18 cellular contexts compared by ENCODE assay signal in the genomic region with DNA sequence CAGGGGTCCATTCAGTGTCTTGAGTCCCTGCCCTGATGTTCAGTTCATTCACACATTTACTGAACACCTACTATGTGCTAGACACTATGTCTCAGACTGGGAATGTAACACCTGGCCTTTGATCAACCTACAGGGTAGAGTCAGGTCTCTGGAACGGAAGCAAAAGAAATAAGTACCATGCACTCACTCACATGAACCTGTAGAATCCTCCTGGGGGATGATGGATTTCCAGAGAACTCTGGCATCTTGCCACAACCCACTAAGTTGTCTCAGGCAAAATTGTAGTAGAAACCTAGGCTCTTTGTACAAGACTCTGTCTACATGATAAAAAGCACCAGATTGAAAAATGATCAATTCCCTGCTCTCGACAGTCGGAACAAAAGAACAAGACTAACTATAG. TPM values are rescaled to one million over a fixed set of nuclear protein-coding genes. Genes with fewer than 3 reads are reported as not detected.
DNase-seq lines count a peak whose midpoint lies in the region; ATAC-seq, FAIRE-seq and TF ChIP-seq lines count a peak whose summit lies in the region.
"Had no signal": no experiment of that assay in that cellular context is flagged by ENCODE, and none has a peak within 500 bp of the region (broad histone marks: within the 10 kb centered on the region; RNA-seq: fewer than 3 reads in every experiment).

No MANE protein-coding gene starts in this region.

- CTCF ChIA-PET in H1 (lab: Charles Lee; ENCODE audit: partially characterized antibody), result no interaction called here

- no peak overlapping the region for H4K8ac ChIP-seq in H1 (ENCODE audit: extremely low read depth, insufficient read depth, low read length)

- no peaks in the 10 kb centered on the region for H3K9me3 Mint-ChIP-seq in stimulated activated naive B cell treated with anti-CD40 and anti-IgM and Interleukin-4, amounts not matched to agents 10 μg/mL and 1 μg/mL and 100 μg/mL, for 72 hours
- no peaks in the 10 kb centered on the region for H3K9me3 Mint-ChIP-seq in naive thymus-derived CD8-positive, alpha-beta T cell
- H3K9me3 Mint-ChIP-seq: CD8-positive, alpha-beta T cell had no signal

- FAIRE-seq in H1 (lab: Jason Lieb, UNC), result no peak
- FAIRE-seq: A204.1, RCC 7860 had no signal

- no peaks in the 10 kb centered on the region for H3K36me3 Mint-ChIP-seq in stimulated activated naive B cell treated with anti-CD40 and anti-IgM and Interleukin-4, amounts not matched to agents 10 μg/mL and 1 μg/mL and 100 μg/mL, for 72 hours
- H3K36me3 Mint-ChIP-seq in naive thymus-derived CD8-positive, alpha-beta T cell, result no peaks in the 10 kb centered on the region
- H3K36me3 Mint-ChIP-seq: CD8-positive, alpha-beta T cell had no signal

- H2BK20ac ChIP-seq in H1 (ENCODE audit: low read length), result no peak overlapping the region

- TF ChIP-seq EP300 in H1 (IDR thresholded peaks at IDR 0.05; ENCODE audit: borderline replicate concordance in 1 of 2, low read depth in 2 of 2, low read length in 2 of 2), result no peak

- no peaks in the 10 kb centered on the region for H3K23me2 ChIP-seq in H1 (ENCODE audit: low read depth, low read length)

- no peak overlapping the region for H4K91ac ChIP-seq in H1 (replicated peaks; ENCODE audit: insufficient read length, low read length)

- ATAC-seq in right cardiac atrium, result no peak
- peak; percentile 80 to 85 for ATAC-seq in stimulated activated naive B cell treated with anti-CD40 and anti-IgM and Interleukin-4, amounts not matched to agents 10 μg/mL and 1 μg/mL and 100 μg/mL, for 72 hours (replicated peaks)
- ATAC-seq in naive thymus-derived CD8-positive, alpha-beta T cell, result no peak
- ATAC-seq: CD8-positive, alpha-beta T cell had no signal

- H3K4me3 Mint-ChIP-seq in stimulated activated naive B cell treated with anti-CD40 and anti-IgM and Interleukin-4, amounts not matched to agents 10 μg/mL and 1 μg/mL and 100 μg/mL, for 72 hours, result peak overlapping the region in 1 of 2 donors; percentile 4
- no peak overlapping the region for H3K4me3 Mint-ChIP-seq in naive thymus-derived CD8-positive, alpha-beta T cell
- H3K4me3 Mint-ChIP-seq: CD8-positive, alpha-beta T cell had no signal

- TF ChIP-seq POLR2A in H1 (IDR thresholded peaks at IDR 0.05; ENCODE audit: control extremely low read depth in 1 of 2, low read depth in 2 of 2, low read length in 2 of 2), result no peak

- H3K14ac ChIP-seq in H1 (ENCODE audit: insufficient read length), result no peak overlapping the region

- H3K4me3 ChIP-seq in left ventricle myocardium inferior (no peak overlapping the region), right cardiac atrium (ENCODE audit: low read length) (no peak overlapping the region), MM.1S (ENCODE audit: low read length) (no peak overlapping the region), H1 (ENCODE audit: extremely low read depth in 1 of 4, insufficient read depth in 2 of 4, low read depth in 3 of 4, low read length in 4 of 4) (no peak overlapping the region)
- H3K4me3 ChIP-seq: SJSA1 had no signal

- intact Hi-C loops in left ventricle myocardium inferior (cut with micrococcal nuclease) (no loop called here), right cardiac atrium (cut with DNase I) (no loop called here)

- no peak overlapping the region for H2AK5ac ChIP-seq in H1 (ENCODE audit: low read depth, low read length)

- H3K27ac Mint-ChIP-seq in stimulated activated naive B cell treated with anti-CD40 and anti-IgM and Interleukin-4, amounts not matched to agents 10 μg/mL and 1 μg/mL and 100 μg/mL, for 72 hours, result peak overlapping the region; percentile 47
- H3K27ac Mint-ChIP-seq in naive thymus-derived CD8-positive, alpha-beta T cell, result no peak overlapping the region
- H3K27ac Mint-ChIP-seq: CD8-positive, alpha-beta T cell had no signal

- H3K4me2 ChIP-seq in MM.1S (ENCODE audit: low read depth, low read length) (peak overlapping the region; percentile 44; the same call in 1 of the 2 replicates), H1 (ENCODE audit: insufficient read depth in 1 of 2, low read depth in 2 of 2, low read length in 2 of 2) (no peak overlapping the region)

- H2BK120ac ChIP-seq in H1 (replicated peaks; ENCODE audit: low read depth, low read length), result no peak overlapping the region

- no peak overlapping the region for H2BK5ac ChIP-seq in H1 (ENCODE audit: low read depth, low read length)

- H3K9ac ChIP-seq in MM.1S (ENCODE audit: low read length) (no peak overlapping the region), H1 (replicated peaks in 1 of 4; ENCODE audit: extremely low read depth in 1 of 4, low read depth in 3 of 4, low read length in 3 of 4) (no peak overlapping the region)

- DNase-seq in left ventricle myocardium inferior (no peak), right cardiac atrium (no peak), MM.1S (peak; percentile 6), H1 (ENCODE audit: low read depth in 1 of 2, low spot score in 2 of 2) (no peak), NCI-H1105 (lab: John Stamatoyannopoulos, UW) (no peak), AG08396 (ENCODE audit: low spot score) (no peak)
- DNase-seq in stimulated activated naive B cell treated with anti-CD40 and anti-IgM and Interleukin-4, amounts not matched to agents 10 μg/mL and 1 μg/mL and 100 μg/mL, for 72 hours, result peak; percentile 63
- DNase-seq in naive thymus-derived CD8-positive, alpha-beta T cell, result no peak
- DNase-seq: CD8-positive, alpha-beta T cell; GOT3; NCI-H1092; NCI-H2029 treated with DMSO at 0.1 percent for 48 hours; NCI-H446; NCI-H526 treated with DMSO at 0.1 percent for 48 hours had no signal

- no peaks in the 10 kb centered on the region for H3K36me3 ChIP-seq in left ventricle myocardium inferior
- H3K36me3 ChIP-seq in MM.1S (replicated peaks; ENCODE audit: insufficient read depth, low read length), result no peaks in the 10 kb centered on the region
- H3K36me3 ChIP-seq in H1 (ENCODE audit: control insufficient read depth in 2 of 4, insufficient read depth in 4 of 4, low read length in 3 of 4), result no peaks in the 10 kb centered on the region
- H3K36me3 ChIP-seq: SJSA1 had no signal

- POLR2A ChIA-PET in H1 (lab: Charles Lee; ENCODE audit: partially characterized antibody), result no interaction called here
- POLR2A ChIA-PET in naive thymus-derived CD8-positive, alpha-beta T cell (lab: Charles Lee), result no interaction called here

- no peak overlapping the region for H3K18ac ChIP-seq in H1 (ENCODE audit: extremely low read depth, low read length)

- WGBS in right cardiac atrium, result 92% methylated on average over 3 of the region's 3 CpGs
- 90% methylated on average over 3 of the region's 3 CpGs; no CpG with 5 or more reads in 1 of the 2 experiments for WGBS in H1 (ENCODE audit: extremely low coverage in 1 of 2, insufficient coverage in 1 of 2, insufficient read length in 1 of 2, insufficient replicate concordance in 2 of 2, low coverage in 1 of 2, low lambda C conversion rate in 2 of 2, missing lambda C conversion rate in 1 of 2), 2 experiments

- H4K20me1 ChIP-seq in MM.1S (ENCODE audit: insufficient read depth, low read length) (no peaks in the 10 kb centered on the region), H1 (replicated peaks in 1 of 2; ENCODE audit: control insufficient read depth in 1 of 2, insufficient read depth in 2 of 2, low read length in 2 of 2) (no peaks in the 10 kb centered on the region)

- peaks cover 54 to 61% of the 10 kb centered on the region in 2 donors for H3K4me1 Mint-ChIP-seq in stimulated activated naive B cell treated with anti-CD40 and anti-IgM and Interleukin-4, amounts not matched to agents 10 μg/mL and 1 μg/mL and 100 μg/mL, for 72 hours
- H3K4me1 Mint-ChIP-seq in naive thymus-derived CD8-positive, alpha-beta T cell, result peaks cover 4 to 40% (median 15%) of the 10 kb centered on the region in 4 donors

- no peaks in the 10 kb centered on the region for H3K27me3 ChIP-seq in left ventricle myocardium inferior (ENCODE audit: low read depth)
- no peaks in the 10 kb centered on the region for H3K27me3 ChIP-seq in right cardiac atrium (ENCODE audit: control insufficient read depth, insufficient read depth)
- no peaks in the 10 kb centered on the region for H3K27me3 ChIP-seq in MM.1S (replicated peaks; ENCODE audit: insufficient read depth, low read length)
- no peaks in the 10 kb centered on the region for H3K27me3 ChIP-seq in H1 (replicated peaks in 1 of 4; ENCODE audit: control insufficient read depth in 3 of 4, extremely low read depth in 1 of 4, insufficient read depth in 3 of 4, low read length in 3 of 4)
- H3K27me3 ChIP-seq: SJSA1 had no signal

- H3K56ac ChIP-seq in H1 (replicated peaks; ENCODE audit: insufficient read length, low read depth, low read length), result no peak overlapping the region

- H3K9me3 ChIP-seq in left ventricle myocardium inferior (replicated peaks), result no peaks in the 10 kb centered on the region
- no peaks in the 10 kb centered on the region for H3K9me3 ChIP-seq in right cardiac atrium (ENCODE audit: control insufficient read depth, low read length)
- no peaks in the 10 kb centered on the region for H3K9me3 ChIP-seq in MM.1S (replicated peaks; ENCODE audit: insufficient read depth, low read length)
- no peaks in the 10 kb centered on the region for H3K9me3 ChIP-seq in H1 (ENCODE audit: insufficient read depth in 2 of 2, low read depth in 1 of 2, low read length in 1 of 2)
- H3K9me3 ChIP-seq: SJSA1 had no signal

- no peak for TF ChIP-seq RAD21 in H1 (IDR thresholded peaks at IDR 0.05 in 1 of 2, conservative IDR thresholded peaks at IDR 0.05 in 1 of 2; ENCODE audit: low read depth in 2 of 2, low read length in 2 of 2)

- peaks cover 55% of the 10 kb centered on the region for H3F3A ChIP-seq in MM.1S (ENCODE audit: insufficient read depth, low read length)

- H2AFZ ChIP-seq in MM.1S (ENCODE audit: low read length) (peak overlapping the region; percentile 37), H1 (ENCODE audit: low read length) (peak overlapping the region; percentile 81; the same call in 1 of the 2 replicates)

- H3K79me2 ChIP-seq in MM.1S (ENCODE audit: low read length) (no peaks in the 10 kb centered on the region), H1 (ENCODE audit: control insufficient read depth in 1 of 2, insufficient read depth in 2 of 2, low read length in 2 of 2) (no peaks in the 10 kb centered on the region)

- no peak overlapping the region for H2BK12ac ChIP-seq in H1 (ENCODE audit: low read depth, low read length)

- no peaks in the 10 kb centered on the region for H3K27me3 Mint-ChIP-seq in stimulated activated naive B cell treated with anti-CD40 and anti-IgM and Interleukin-4, amounts not matched to agents 10 μg/mL and 1 μg/mL and 100 μg/mL, for 72 hours
- H3K27me3 Mint-ChIP-seq in naive thymus-derived CD8-positive, alpha-beta T cell, result no peaks in the 10 kb centered on the region

- no peak overlapping the region for H4K5ac ChIP-seq in H1 (ENCODE audit: insufficient read length, low read depth, low read length)

- no peaks in the 10 kb centered on the region for H3K79me1 ChIP-seq in H1 (ENCODE audit: low read depth, low read length)

- H3K27ac ChIP-seq in left ventricle myocardium inferior (replicated peaks), result peak overlapping the region; percentile 50
- H3K27ac ChIP-seq in right cardiac atrium (ENCODE audit: low read length), result no peak overlapping the region
- H3K27ac ChIP-seq in MM.1S (ENCODE audit: low read length), result peak overlapping the region; percentile 82; the same call in 1 of the 2 replicates
- no peak overlapping the region for H3K27ac ChIP-seq in H1 (ENCODE audit: low read depth, low read length)
- H3K27ac ChIP-seq: SJSA1 had no signal

- H3K4me1 ChIP-seq in left ventricle myocardium inferior (peaks cover 17% of the 10 kb centered on the region), right cardiac atrium (ENCODE audit: control insufficient read depth, insufficient read depth, low read length) (no peaks in the 10 kb centered on the region), MM.1S (ENCODE audit: low read length) (peaks cover 67% of the 10 kb centered on the region), H1 (replicated peaks in 1 of 4; ENCODE audit: control insufficient read depth in 3 of 4, insufficient read depth in 4 of 4, low read length in 3 of 4) (peaks cover 0 to 4% (median 0%) of the 10 kb centered on the region in 4 experiments; a peak in 1 of 7 replicates)
- H3K4me1 ChIP-seq: SJSA1 had no signal

- no peak overlapping the region for H2BK15ac ChIP-seq in H1 (ENCODE audit: low read length)

- no peaks in the 10 kb centered on the region for H3K9me2 ChIP-seq in MM.1S (replicated peaks; ENCODE audit: insufficient read depth, low read length)

- TF ChIP-seq CTCF in left ventricle myocardium inferior (IDR thresholded peaks at IDR 0.05; ENCODE audit: borderline replicate concordance), result no peak
- no peak for TF ChIP-seq CTCF in MM.1S (IDR thresholded peaks at IDR 0.05; ENCODE audit: low read length)
- no peak for TF ChIP-seq CTCF in H1 (IDR thresholded peaks at IDR 0.05; ENCODE audit: control extremely low read depth in 1 of 3, insufficient read depth in 1 of 3, low read depth in 1 of 3, low read length in 3 of 3)

- no peak overlapping the region for H3K23ac ChIP-seq in H1 (ENCODE audit: insufficient read length)

- no peak overlapping the region for H3K4ac ChIP-seq in H1 (replicated peaks; ENCODE audit: insufficient read length, low read depth, low read length)

RNA-seq across cellular contexts. Expression of a gene that starts 4.7 kb away (rescaled TPM):
- total RNA-seq in left ventricle myocardium inferior (0.27 TPM), right cardiac atrium (under 1 TPM; 0.08 to 0.18 (median 0.10) TPM)
- polyA plus RNA-seq in right cardiac atrium (0.07 TPM), H1 (2011; rRNA removed) (0.05 TPM in 1 of 2 replicates, not detected in the other)
- total RNA-seq in H1 (2021; fragmentation: NEBNext Ultra II Directional; extraction: Animal tissue kit (Norgen Biotek cat#: 25700)), result 0.07 and 0.08 TPM in 2 replicates
- polyA plus RNA-seq in H1 (2011; cell fraction: cytosol; rRNA removed), result 0.08 TPM
- polyA plus RNA-seq in H1 (2011; cell fraction: nucleus; rRNA removed), result 0.07 TPM
- polyA plus RNA-seq in H1 (2012, experiment 1 of 2), result 0.05 to 0.08 TPM (median 0.05 TPM) in 3 of 4 replicates, not detected in the other
- polyA plus RNA-seq in H1 (2012, experiment 2 of 2), result not detected
- 0.06 TPM for polyA plus RNA-seq in H1 (2013, experiment 1 of 2)
- 0.04 TPM for polyA plus RNA-seq in H1 (2013, experiment 2 of 2)
- polyA minus RNA-seq in H1 (2011; rRNA and poly(A)+ RNA removed), result 0.09 and 0.12 TPM in 2 replicates
- polyA minus RNA-seq in H1 (2011; cell fraction: cytosol; rRNA and poly(A)+ RNA removed), result not detected
- 0.30 TPM for polyA minus RNA-seq in H1 (2011; cell fraction: nucleus; rRNA and poly(A)+ RNA removed)
- total RNA-seq in naive thymus-derived CD8-positive, alpha-beta T cell, result under 1 TPM; 0.41 to 0.65 TPM
- polyA plus RNA-seq in naive thymus-derived CD8-positive, alpha-beta T cell, result under 1 TPM in 2 of 3 donors, not detected in 1; 0.09 to 0.17 TPM
- total RNA-seq: G401, SJSA1 had no signal

RNA-seq across cellular contexts. Expression of a gene that starts 21.3 kb away (rescaled TPM):
- 29.7 TPM for total RNA-seq in left ventricle myocardium inferior
- 10 to 100 TPM in 3 of 4 donors, 1 to 10 TPM in 1; 9.5 to 13.3 (median 10.9) TPM for total RNA-seq in right cardiac atrium
- 7.4 TPM for polyA plus RNA-seq in right cardiac atrium
- 12.0 TPM in 2 replicates for total RNA-seq in H1 (2021; fragmentation: NEBNext Ultra II Directional; extraction: Animal tissue kit (Norgen Biotek cat#: 25700))
- polyA plus RNA-seq in H1 (2011; rRNA removed), result 9.3 and 10.2 TPM in 2 replicates
- 10.8 TPM for polyA plus RNA-seq in H1 (2011; cell fraction: cytosol; rRNA removed)
- polyA plus RNA-seq in H1 (2011; cell fraction: nucleus; rRNA removed), result 8.1 TPM
- 9.2 to 9.9 TPM (median 9.7 TPM) in 4 replicates for polyA plus RNA-seq in H1 (2012, experiment 1 of 2)
- polyA plus RNA-seq in H1 (2012, experiment 2 of 2), result 7.2 TPM
- polyA plus RNA-seq in H1 (2013, experiment 1 of 2), result 4.8 TPM
- polyA plus RNA-seq in H1 (2013, experiment 2 of 2), result 4.9 TPM
- 15.0 and 18.2 TPM in 2 replicates for polyA minus RNA-seq in H1 (2011; rRNA and poly(A)+ RNA removed)
- polyA minus RNA-seq in H1 (2011; cell fraction: cytosol; rRNA and poly(A)+ RNA removed), result 8.7 TPM
- polyA minus RNA-seq in H1 (2011; cell fraction: nucleus; rRNA and poly(A)+ RNA removed), result 8.3 TPM
- total RNA-seq in naive thymus-derived CD8-positive, alpha-beta T cell, result 1 to 10 TPM; 3.2 to 3.6 TPM
- polyA plus RNA-seq in naive thymus-derived CD8-positive, alpha-beta T cell, result 1 to 10 TPM; 2.0 to 4.6 (median 2.6) TPM

Comparison
In these comparisons a context has a peak if more than half of its experiments do, and no peak if none do; other contexts are left out.
1. H3K27ac ChIP-seq: peak in left ventricle myocardium inferior (single experiment) and MM.1S (single experiment); none in right cardiac atrium (single experiment) and H1 (single experiment).
2. DNase-seq: peak in MM.1S (single experiment) and stimulated activated naive B cell treated with anti-CD40 and anti-IgM and Interleukin-4, amounts not matched to agents 10 μg/mL and 1 μg/mL and 100 μg/mL, for 72 hours (single experiment); none in left ventricle myocardium inferior (single experiment), right cardiac atrium (0 of 3), H1 (0 of 2), naive thymus-derived CD8-positive, alpha-beta T cell (0 of 10), NCI-H1105 (single experiment) and AG08396 (single experiment).
3. ATAC-seq: peak in stimulated activated naive B cell treated with anti-CD40 and anti-IgM and Interleukin-4, amounts not matched to agents 10 μg/mL and 1 μg/mL and 100 μg/mL, for 72 hours (2 of 2); none in right cardiac atrium (0 of 2) and naive thymus-derived CD8-positive, alpha-beta T cell (0 of 2).